ENCODE assay signal across 13 cellular contexts in genomic region chr13:30431269-30431950, GRCh38. TPM values are rescaled to one million over a fixed set of nuclear protein-coding genes. Genes with fewer than 3 reads are reported as not detected.
DNase-seq lines count a peak whose midpoint lies in the region; ATAC-seq, FAIRE-seq and TF ChIP-seq lines count a peak whose summit lies in the region.
"Had no signal": no experiment of that assay in that cellular context is flagged by ENCODE, and none has a peak within 500 bp of the region (broad histone marks: within the 10 kb centered on the region; RNA-seq: fewer than 3 reads in every experiment).

No MANE protein-coding gene starts in this region.

- DNase-seq in Panc1 (ENCODE audit: low read depth, low spot score) (no peak), iris pigment epithelial cell (ENCODE audit: low read depth) (peak; percentile 29), GOT3 (lab: John Stamatoyannopoulos, UW) (no peak), HepG2 (ENCODE audit: low spot score) (no peak), cerebellar cortex (ENCODE audit: low spot score) (no peak)
- DNase-seq: caudate nucleus, H9, NCI-H1417 had no signal

- TF ChIP-seq EP300 in HepG2 (IDR thresholded peaks at IDR 0.05; ENCODE audit: low read depth in 2 of 2, low read length in 2 of 2) = no peak
- TF ChIP-seq EP300 in HepG2 (CRISPR knock-in tag; IDR thresholded peaks at IDR 0.05; ENCODE audit: borderline replicate concordance) = no peak

- H3K4me2 ChIP-seq in BLaER1 treated with 17β-estradiol and CSF1 and Interleukin-3, amounts not matched to agents 10 nM and 100 nM = peak overlapping the region; percentile 8 to 73 (median 50); a peak in 19 of 22 replicates
- H3K4me2 ChIP-seq in HepG2 (ENCODE audit: low read depth, low read length) = no peak overlapping the region

- no peak for TF ChIP-seq RAD21 in HepG2 (CRISPR knock-in tag; IDR thresholded peaks at IDR 0.05)

- no peak overlapping the region for H2AFZ ChIP-seq in HepG2 (ENCODE audit: low read length)

- in situ Hi-C loops in Panc1 (cut with HindIII; ENCODE audit: low pct_unique_long_range_greater_than_20kb, low sequenced_read_pairs) (no loop called here), HepG2 (cut with HindIII; ENCODE audit: extremely low pct_ligation_motif_present, low pct_unique_long_range_greater_than_20kb) (no loop called here)

- H3K36me3 ChIP-seq in BLaER1 treated with 17β-estradiol and CSF1 and Interleukin-3, amounts not matched to agents 10 nM and 100 nM = no peaks in the 10 kb centered on the region
- H3K36me3 ChIP-seq in Panc1 (ENCODE audit: control insufficient read depth, insufficient read depth, low read length) = no peaks in the 10 kb centered on the region
- H3K36me3 ChIP-seq in HepG2 (replicated peaks in 1 of 2; ENCODE audit: control insufficient read depth in 1 of 2, insufficient read depth in 2 of 2, low read length in 2 of 2) = no peaks in the 10 kb centered on the region

- WGBS in HepG2 (ENCODE audit: low lambda C conversion rate) = 5% methylated on average over 2 of the region's 2 CpGs

- intact Hi-C loops in Panc1 (cut with micrococcal nuclease; ENCODE audit: unreplicated experiment) (no loop called here), HepG2 (cut with micrococcal nuclease; ENCODE audit: unreplicated experiment) (no loop called here)

- POLR2A ChIA-PET in Panc1 (lab: Charles Lee) = no interaction called here
- POLR2A ChIA-PET in HepG2 (lab: Yijun Ruan, JAX) = no interaction called here

- no peaks in the 10 kb centered on the region for H3K79me2 ChIP-seq in HepG2 (ENCODE audit: insufficient read depth, low read length)

- peaks cover 0 to 12% (median 0%) of the 10 kb centered on the region in 11 experiments; a peak in 4 of 22 replicates for H3K9me3 ChIP-seq in BLaER1 treated with 17β-estradiol and CSF1 and Interleukin-3, amounts not matched to agents 10 nM and 100 nM (replicated peaks in 1 of 11)
- H3K9me3 ChIP-seq in Panc1 (ENCODE audit: control insufficient read depth, insufficient read depth, low read depth, low read length) (no peaks in the 10 kb centered on the region), HepG2 (ENCODE audit: low read length) (no peaks in the 10 kb centered on the region)
- H3K9me3 ChIP-seq: Caco-2 had no signal

- H3K4me1 ChIP-seq in BLaER1 treated with 17β-estradiol and CSF1 and Interleukin-3, amounts not matched to agents 10 nM and 100 nM = peaks cover 19 to 28% (median 22%) of the 10 kb centered on the region in 10 experiments
- H3K4me1 ChIP-seq in Panc1 (ENCODE audit: control insufficient read depth, insufficient read depth, low read length) (peaks cover 18% of the 10 kb centered on the region), HepG2 (ENCODE audit: insufficient read depth, low read length) (no peaks in the 10 kb centered on the region)

- no peak for TF ChIP-seq POLR2A in HepG2 (IDR thresholded peaks at IDR 0.05; ENCODE audit: insufficient read depth in 1 of 2, low read depth in 2 of 2, low read length in 2 of 2)

- no peak overlapping the region for H3K9ac ChIP-seq in BLaER1 treated with 17β-estradiol and CSF1 and Interleukin-3, amounts not matched to agents 10 nM and 100 nM
- no peak overlapping the region for H3K9ac ChIP-seq in HepG2 (ENCODE audit: insufficient read depth, low read depth, low read length)

- H3K27me3 ChIP-seq in BLaER1 treated with 17β-estradiol and CSF1 and Interleukin-3, amounts not matched to agents 10 nM and 100 nM = no peaks in the 10 kb centered on the region
- H3K27me3 ChIP-seq in Panc1 (ENCODE audit: control insufficient read depth, insufficient read depth, low read length) (no peaks in the 10 kb centered on the region), HepG2 (ENCODE audit: control insufficient read depth in 1 of 2, insufficient read depth in 2 of 2, low read length in 2 of 2) (peaks cover 2 to 3% of the 10 kb centered on the region in 2 experiments; a peak in 2 of 5 replicates)

- BruUV-seq in Panc1 (replicated peaks; lab: Mats Ljungman, UMichigan) (no TSS peak), HepG2 (replicated peaks; lab: Mats Ljungman, UMichigan) (no TSS peak)

- CTCF ChIA-PET in Panc1 (lab: Charles Lee) = no interaction called here
- CTCF ChIA-PET in HepG2 (lab: Yijun Ruan, JAX; ENCODE audit: low intra/inter-chr PET ratio, low total read pairs) = no interaction called here

- H4K20me1 ChIP-seq in BLaER1 treated with 17β-estradiol and CSF1 and Interleukin-3, amounts not matched to agents 10 nM and 100 nM = no peaks in the 10 kb centered on the region
- H4K20me1 ChIP-seq in HepG2 (ENCODE audit: insufficient read depth, low read length) = no peaks in the 10 kb centered on the region

- no peak overlapping the region for H3K4me3 ChIP-seq in BLaER1 treated with 17β-estradiol and CSF1 and Interleukin-3, amounts not matched to agents 10 nM and 100 nM
- H3K4me3 ChIP-seq in Panc1 (ENCODE audit: low read depth in 2 of 2, low read length in 2 of 2) (no peak overlapping the region), HepG2 (replicated peaks in 1 of 3; ENCODE audit: insufficient read depth in 1 of 3, low read depth in 2 of 3, low read length in 3 of 3) (no peak overlapping the region)
- H3K4me3 ChIP-seq: SK-N-MC had no signal

- ATAC-seq in GM18907 (IDR thresholded peaks at IDR 0.05; ENCODE audit: unreplicated experiment) (peak; percentile 40), Panc1 (peak; percentile 58; the same call in 1 of the 2 replicates), HepG2 (no peak), HG03469 (IDR thresholded peaks at IDR 0.05; ENCODE audit: unreplicated experiment) (no peak)

- TF ChIP-seq CTCF in Panc1 (IDR thresholded peaks at IDR 0.05) (no peak), HepG2 (CRISPR knock-in tag; IDR thresholded peaks at IDR 0.05) (no peak)

- FAIRE-seq in HepG2 (lab: Jason Lieb, UNC) = no peak

- H3K27ac ChIP-seq in BLaER1 treated with 17β-estradiol and CSF1 and Interleukin-3, amounts not matched to agents 10 nM and 100 nM = no peak overlapping the region
- H3K27ac ChIP-seq in Panc1 (ENCODE audit: low read length) (no peak overlapping the region), HepG2 (ENCODE audit: extremely low read length, insufficient read depth, low read length) (no peak overlapping the region)
- H3K27ac ChIP-seq: SK-N-MC had no signal

TF ChIP-seq in HepG2, 621 proteins besides CTCF, POLR2A, EP300 and RAD21:
- TF ChIP-seq ZNF205 (CRISPR knock-in tag; IDR thresholded peaks at IDR 0.05) (no peak), SETDB1 (CRISPR knock-in tag; IDR thresholded peaks at IDR 0.05; ENCODE audit: borderline replicate concordance) (no peak)

RNA-seq across cellular contexts. Expression of gene UBE2L5, which starts 9.1 kb away (rescaled TPM):
- total RNA-seq in Panc1 (2021; ENCODE audit: unreplicated experiment) (not detected), HepG2 (2016; rRNA removed; fragmentation: Illumina TruSeq; extraction: Trizol) (0.13 and 0.22 TPM in 2 replicates)
- polyA plus RNA-seq in Panc1 (2012; ENCODE audit: insufficient read length) = 0.76 TPM
- total RNA-seq in HepG2 (2016; cell fraction: cytosol; rRNA removed; fragmentation: Illumina TruSeq; extraction: Trizol; ENCODE audit: low read depth) = not detected in 2 replicates
- total RNA-seq in HepG2 (2016; cell fraction: insoluble cytoplasmic fraction; rRNA removed; fragmentation: Illumina TruSeq; extraction: Trizol) = not detected in 2 replicates
- not detected in 2 replicates for total RNA-seq in HepG2 (2016; cell fraction: membrane; rRNA removed; fragmentation: Illumina TruSeq; extraction: Trizol)
- total RNA-seq in HepG2 (2016; cell fraction: nucleus; rRNA removed; fragmentation: Illumina TruSeq; extraction: Trizol) = not detected in 2 replicates
- polyA plus RNA-seq in HepG2 (2011; rRNA removed) = not detected in 2 replicates
- polyA plus RNA-seq in HepG2 (2011; cell fraction: cytosol; rRNA removed) = not detected in 2 replicates
- polyA plus RNA-seq in HepG2 (2011; cell fraction: nucleus; rRNA removed) = not detected in 2 replicates
- 0.43 and 3.2 TPM in 2 replicates for polyA plus RNA-seq in HepG2 (2012)
- polyA plus RNA-seq in HepG2 (2016; cell fraction: cytosol; fragmentation: Illumina TruSeq; extraction: Trizol; ENCODE audit: low read depth) = not detected in 2 replicates
- polyA plus RNA-seq in HepG2 (2016; cell fraction: insoluble cytoplasmic fraction; fragmentation: Illumina TruSeq; extraction: Trizol; ENCODE audit: low read depth) = 1.0 TPM in 1 of 2 replicates, not detected in the other
- not detected in 2 replicates for polyA plus RNA-seq in HepG2 (2016; cell fraction: membrane; fragmentation: Illumina TruSeq; extraction: Trizol; ENCODE audit: low read depth)
- polyA plus RNA-seq in HepG2 (2016; cell fraction: nucleus; fragmentation: Illumina TruSeq; extraction: Trizol; ENCODE audit: insufficient read depth, low read depth) = not detected in 2 replicates
- polyA minus RNA-seq in HepG2 (2011; rRNA and poly(A)+ RNA removed; ENCODE audit: low replicate concordance) = not detected in 2 replicates
- polyA minus RNA-seq in HepG2 (2011; cell fraction: cytosol; rRNA and poly(A)+ RNA removed) = not detected in 2 replicates
- not detected in 2 replicates for polyA minus RNA-seq in HepG2 (2011; cell fraction: nucleus; rRNA and poly(A)+ RNA removed)
- total RNA-seq: Caco-2 had no signal

RNA-seq across cellular contexts. Expression of gene HMGB1, which starts 34.3 kb away (rescaled TPM):
- total RNA-seq in Panc1 (2021; ENCODE audit: unreplicated experiment) (386 TPM), HepG2 (2016; rRNA removed; fragmentation: Illumina TruSeq; extraction: Trizol) (584 and 878 TPM in 2 replicates)
- polyA plus RNA-seq in Panc1 (2012; ENCODE audit: insufficient read length) = 255 TPM
- total RNA-seq in HepG2 (2016; cell fraction: cytosol; rRNA removed; fragmentation: Illumina TruSeq; extraction: Trizol; ENCODE audit: low read depth) = 61.2 and 63.8 TPM in 2 replicates
- 597 and 915 TPM in 2 replicates for total RNA-seq in HepG2 (2016; cell fraction: insoluble cytoplasmic fraction; rRNA removed; fragmentation: Illumina TruSeq; extraction: Trizol)
- 106 and 121 TPM in 2 replicates for total RNA-seq in HepG2 (2016; cell fraction: membrane; rRNA removed; fragmentation: Illumina TruSeq; extraction: Trizol)
- 324 and 333 TPM in 2 replicates for total RNA-seq in HepG2 (2016; cell fraction: nucleus; rRNA removed; fragmentation: Illumina TruSeq; extraction: Trizol)
- polyA plus RNA-seq in HepG2 (2011; rRNA removed) = 71.6 and 115 TPM in 2 replicates
- polyA plus RNA-seq in HepG2 (2011; cell fraction: cytosol; rRNA removed) = 48.0 and 59.3 TPM in 2 replicates
- polyA plus RNA-seq in HepG2 (2011; cell fraction: nucleus; rRNA removed) = 61.9 and 98.4 TPM in 2 replicates
- 207 and 262 TPM in 2 replicates for polyA plus RNA-seq in HepG2 (2012)
- polyA plus RNA-seq in HepG2 (2016; cell fraction: cytosol; fragmentation: Illumina TruSeq; extraction: Trizol; ENCODE audit: low read depth) = 68.2 and 69.4 TPM in 2 replicates
- 1,007 and 1,107 TPM in 2 replicates for polyA plus RNA-seq in HepG2 (2016; cell fraction: insoluble cytoplasmic fraction; fragmentation: Illumina TruSeq; extraction: Trizol; ENCODE audit: low read depth)
- 98.1 and 108 TPM in 2 replicates for polyA plus RNA-seq in HepG2 (2016; cell fraction: membrane; fragmentation: Illumina TruSeq; extraction: Trizol; ENCODE audit: low read depth)
- polyA plus RNA-seq in HepG2 (2016; cell fraction: nucleus; fragmentation: Illumina TruSeq; extraction: Trizol; ENCODE audit: insufficient read depth, low read depth) = 458 and 467 TPM in 2 replicates
- 9.9 and 20.1 TPM in 2 replicates for polyA minus RNA-seq in HepG2 (2011; rRNA and poly(A)+ RNA removed; ENCODE audit: low replicate concordance)
- 59.9 and 62.9 TPM in 2 replicates for polyA minus RNA-seq in HepG2 (2011; cell fraction: cytosol; rRNA and poly(A)+ RNA removed)
- polyA minus RNA-seq in HepG2 (2011; cell fraction: nucleus; rRNA and poly(A)+ RNA removed) = 145 and 175 TPM in 2 replicates

Comparison
In these comparisons a context has a peak if more than half of its experiments do, and no peak if none do; other contexts are left out.
1. ATAC-seq: peak in GM18907 (single experiment) and Panc1 (single experiment); none in HepG2 (single experiment) and HG03469 (single experiment).